10 cellular contexts compared by ENCODE assay signal in the genomic region with DNA sequence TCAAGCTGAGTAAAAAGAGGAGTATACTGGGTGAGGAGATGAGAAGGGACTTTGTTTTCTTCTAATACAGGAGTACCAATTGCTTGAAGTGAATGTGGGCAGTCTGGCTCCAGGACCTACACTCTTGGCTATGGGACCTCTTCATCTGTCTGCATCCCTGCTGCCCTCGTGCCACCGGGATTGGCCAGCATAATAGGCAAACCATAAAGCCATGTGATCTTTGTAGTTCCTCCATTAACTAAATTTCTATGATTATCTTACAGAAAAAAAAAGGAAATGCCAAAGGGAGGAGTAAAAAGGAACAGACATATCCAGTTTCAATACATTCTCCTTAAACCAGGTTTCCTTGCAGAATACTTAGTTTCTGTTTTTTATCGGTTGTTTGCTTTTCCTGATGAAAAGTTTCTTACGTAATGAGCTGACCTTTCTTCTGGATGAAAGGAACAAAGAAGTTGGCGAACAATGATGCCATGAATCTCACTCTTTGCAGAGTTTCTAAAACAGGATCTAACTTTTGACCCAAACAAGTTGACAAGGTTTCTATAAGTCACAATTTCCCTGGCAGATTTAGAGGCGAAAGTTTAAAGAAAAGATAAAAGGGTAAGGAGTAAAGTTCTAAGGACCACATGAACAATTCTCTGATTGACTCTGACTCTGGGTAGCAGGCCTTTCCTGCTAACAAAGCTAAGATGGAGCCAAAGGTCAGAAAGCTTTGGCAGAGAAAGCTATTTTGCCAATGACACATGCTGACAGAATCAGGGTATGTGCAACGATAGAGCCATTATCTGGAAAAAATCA. TPM values are rescaled to one million over a fixed set of nuclear protein-coding genes. Genes with fewer than 3 reads are reported as not detected.
DNase-seq lines count a peak whose midpoint lies in the region; ATAC-seq and TF ChIP-seq lines count a peak whose summit lies in the region.
"Had no signal": no experiment of that assay in that cellular context is flagged by ENCODE, and none has a peak within 500 bp of the region (broad histone marks: within the 10 kb centered on the region; RNA-seq: fewer than 3 reads in every experiment).

No MANE protein-coding gene starts in this region.

- H3K9me3 ChIP-seq in SJCRH30 (replicated peaks), result no peaks in the 10 kb centered on the region

- H3K36me3 Mint-ChIP-seq in Calu3 (ENCODE audit: insufficient read depth, unreplicated experiment), result peaks cover 74% of the 10 kb centered on the region
- peaks cover 55% of the 10 kb centered on the region for H3K36me3 Mint-ChIP-seq in progenitor cell of endocrine pancreas (ENCODE audit: insufficient read depth)
- H3K36me3 Mint-ChIP-seq: activated naive CD4-positive, alpha-beta T cell treated with anti-CD3 and anti-CD28 coated beads, Interleukin-2, amount 50 U/mL, for 72 hours had no signal

- CTCF ChIA-PET in Calu3 (lab: Charles Lee), result interaction anchor here (0.5 to 1.0 kb wide), 3 partner anchors 30 to 1845 kb away, joined by 3 to 5 read pairs (median 3); no protein-coding TSS in a partner anchor

- H3K4me1 ChIP-seq in SJCRH30, result peaks cover 76% of the 10 kb centered on the region

- peaks cover 44% of the 10 kb centered on the region for H3K36me3 ChIP-seq in SJCRH30

- no peaks in the 10 kb centered on the region for H3K27me3 ChIP-seq in SJCRH30

- no peaks in the 10 kb centered on the region for H3K9me3 Mint-ChIP-seq in Calu3 (ENCODE audit: low read depth, unreplicated experiment)
- H3K9me3 Mint-ChIP-seq in progenitor cell of endocrine pancreas (ENCODE audit: low read depth), result no peaks in the 10 kb centered on the region
- H3K9me3 Mint-ChIP-seq: activated naive CD4-positive, alpha-beta T cell treated with anti-CD3 and anti-CD28 coated beads, Interleukin-2, amount 50 U/mL, for 72 hours had no signal

- no peak overlapping the region for H3K4me3 ChIP-seq in SJCRH30
- no peak overlapping the region for H3K4me3 ChIP-seq in fibroblast of mammary gland (ENCODE audit: control insufficient read depth, low read depth, low read length)

- DNase-seq in Calu3 (peak; percentile 56), SJCRH30 (peak; percentile 43 to 76), fibroblast of mammary gland (ENCODE audit: low read depth) (peak; percentile 96), progenitor cell of endocrine pancreas (ENCODE audit: low spot score, unreplicated experiment) (no peak), NCI-H1048 (lab: John Stamatoyannopoulos, UW) (no peak), cerebellar nuclear complex (lab: John Stamatoyannopoulos, UW) (no peak)
- DNase-seq: NCI-H446 treated with DMSO at 0.1 percent for 48 hours had no signal

- H3K27ac Mint-ChIP-seq in Calu3 (ENCODE audit: unreplicated experiment) (peak overlapping the region; percentile 84), progenitor cell of endocrine pancreas (peak overlapping the region; percentile 22)
- H3K27ac Mint-ChIP-seq: activated naive CD4-positive, alpha-beta T cell treated with anti-CD3 and anti-CD28 coated beads, Interleukin-2, amount 50 U/mL, for 72 hours had no signal

- H3K4me3 Mint-ChIP-seq in Calu3 (ENCODE audit: low read depth, unreplicated experiment) (peak overlapping the region; percentile 8), progenitor cell of endocrine pancreas (ENCODE audit: low read depth) (no peak overlapping the region)

- H3K4me1 Mint-ChIP-seq in Calu3 (ENCODE audit: low read depth, unreplicated experiment), result peaks cover 35% of the 10 kb centered on the region
- peaks cover 31% of the 10 kb centered on the region for H3K4me1 Mint-ChIP-seq in progenitor cell of endocrine pancreas (ENCODE audit: low read depth)

- BruUV-seq in Calu3 (replicated peaks; lab: Mats Ljungman, UMichigan), result no TSS peak

- intact Hi-C loops in Calu3 (cut with micrococcal nuclease; ENCODE audit: unreplicated experiment), result loop anchor here (5.0 kb wide), 1 partner anchor 148 kb away; no protein-coding TSS in a partner anchor

- H3K27me3 Mint-ChIP-seq in Calu3 (ENCODE audit: unreplicated experiment) (no peaks in the 10 kb centered on the region), progenitor cell of endocrine pancreas (no peaks in the 10 kb centered on the region)

- peak overlapping the region; percentile 26 for H3K27ac ChIP-seq in SJCRH30

- ATAC-seq in HG03442 (IDR thresholded peaks at IDR 0.05; ENCODE audit: unreplicated experiment) (no peak), HG02678 (IDR thresholded peaks at IDR 0.05; ENCODE audit: unreplicated experiment) (no peak)
- ATAC-seq: activated naive CD4-positive, alpha-beta T cell treated with anti-CD3 and anti-CD28 coated beads, Interleukin-2, amount 50 U/mL, for 72 hours had no signal

- TF ChIP-seq CTCF in Calu3 (IDR thresholded peaks at IDR 0.05; ENCODE audit: unreplicated experiment), result no peak
- no peak for TF ChIP-seq CTCF in fibroblast of mammary gland (conservative IDR thresholded peaks at IDR 0.05; ENCODE audit: control insufficient read depth, insufficient read depth, low read depth, low read length)
- TF ChIP-seq CTCF in progenitor cell of endocrine pancreas (IDR thresholded peaks at IDR 0.05; ENCODE audit: unreplicated experiment), result no peak

RNA-seq across cellular contexts. Expression of a gene that starts 54.1 kb away (rescaled TPM):
- 181 and 240 TPM in 2 replicates for total RNA-seq in Calu3 (2022)
- 100 and 106 TPM in 2 replicates for total RNA-seq in SJCRH30 (2014; rRNA removed; shearing (Covaris generic))
- 275 and 307 TPM in 2 replicates for total RNA-seq in progenitor cell of endocrine pancreas

RNA-seq across cellular contexts. Expression of a gene that starts 57.9 kb away (rescaled TPM):
- 56.5 and 58.0 TPM in 2 replicates for total RNA-seq in Calu3 (2022)
- 113 and 151 TPM in 2 replicates for total RNA-seq in SJCRH30 (2014; rRNA removed; shearing (Covaris generic))
- 75.7 and 80.0 TPM in 2 replicates for total RNA-seq in progenitor cell of endocrine pancreas

Comparison
In these comparisons a context has a peak if more than half of its experiments do, and no peak if none do; other contexts are left out.
1. DNase-seq: peak in Calu3 (single experiment), SJCRH30 (2 of 2) and fibroblast of mammary gland (single experiment); none in progenitor cell of endocrine pancreas (single experiment), NCI-H1048 (single experiment) and cerebellar nuclear complex (0 of 2).